In genomic region chrX:136879001-136879667, GRCh38 we compare ENCODE assay signal across 1 cellular context.
TF ChIP-seq lines count a peak whose summit lies in the region.

No MANE protein-coding gene starts in this region.

TF ChIP-seq in K562, 482 proteins besides CTCF, POLR2A, EP300 and RAD21 (continued from another document):
- peak; percentile 61 for TF ChIP-seq RBFOX2 (IDR thresholded peaks at IDR 0.05; ENCODE audit: low read depth, low read length)
- TF ChIP-seq CXXC5 (CRISPR knock-in tag; IDR thresholded peaks at IDR 0.05), result no peak
- TF ChIP-seq NONO (IDR thresholded peaks at IDR 0.05; ENCODE audit: low read depth in 2 of 2, low read length in 1 of 2), result 0 out of 4 replicates have a peak, but pooled peaks of 1 of the 2 experiments have one; percentile 21
- TF ChIP-seq ZNF507 (tag; conservative IDR thresholded peaks at IDR 0.05), result no peak
- peak; percentile 54 for TF ChIP-seq RBM22 (IDR thresholded peaks at IDR 0.05; ENCODE audit: low read depth, low read length, poor library complexity, severe bottlenecking)
- TF ChIP-seq, protein P1, sequence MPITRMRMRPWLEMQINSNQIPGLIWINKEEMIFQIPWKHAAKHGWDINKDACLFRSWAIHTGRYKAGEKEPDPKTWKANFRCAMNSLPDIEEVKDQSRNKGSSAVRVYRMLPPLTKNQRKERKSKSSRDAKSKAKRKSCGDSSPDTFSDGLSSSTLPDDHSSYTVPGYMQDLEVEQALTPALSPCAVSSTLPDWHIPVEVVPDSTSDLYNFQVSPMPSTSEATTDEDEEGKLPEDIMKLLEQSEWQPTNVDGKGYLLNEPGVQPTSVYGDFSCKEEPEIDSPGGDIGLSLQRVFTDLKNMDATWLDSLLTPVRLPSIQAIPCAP (CRISPR knock-in tag; IDR thresholded peaks at IDR 0.05; ENCODE audit: borderline replicate concordance), result no peak
- peak; percentile 72 for TF ChIP-seq CHD1 (IDR thresholded peaks at IDR 0.05; ENCODE audit: low read length)
- no peak for TF ChIP-seq EP400 (IDR thresholded peaks at IDR 0.05)
- no peak for TF ChIP-seq PHTF2 (CRISPR knock-in tag; IDR thresholded peaks at IDR 0.05)
- TF ChIP-seq HDAC6 (IDR thresholded peaks at IDR 0.05; ENCODE audit: low read depth, low read length), result no peak
- no peak for TF ChIP-seq TEAD1 (CRISPR knock-in tag; IDR thresholded peaks at IDR 0.05)
- TF ChIP-seq, protein P2, sequence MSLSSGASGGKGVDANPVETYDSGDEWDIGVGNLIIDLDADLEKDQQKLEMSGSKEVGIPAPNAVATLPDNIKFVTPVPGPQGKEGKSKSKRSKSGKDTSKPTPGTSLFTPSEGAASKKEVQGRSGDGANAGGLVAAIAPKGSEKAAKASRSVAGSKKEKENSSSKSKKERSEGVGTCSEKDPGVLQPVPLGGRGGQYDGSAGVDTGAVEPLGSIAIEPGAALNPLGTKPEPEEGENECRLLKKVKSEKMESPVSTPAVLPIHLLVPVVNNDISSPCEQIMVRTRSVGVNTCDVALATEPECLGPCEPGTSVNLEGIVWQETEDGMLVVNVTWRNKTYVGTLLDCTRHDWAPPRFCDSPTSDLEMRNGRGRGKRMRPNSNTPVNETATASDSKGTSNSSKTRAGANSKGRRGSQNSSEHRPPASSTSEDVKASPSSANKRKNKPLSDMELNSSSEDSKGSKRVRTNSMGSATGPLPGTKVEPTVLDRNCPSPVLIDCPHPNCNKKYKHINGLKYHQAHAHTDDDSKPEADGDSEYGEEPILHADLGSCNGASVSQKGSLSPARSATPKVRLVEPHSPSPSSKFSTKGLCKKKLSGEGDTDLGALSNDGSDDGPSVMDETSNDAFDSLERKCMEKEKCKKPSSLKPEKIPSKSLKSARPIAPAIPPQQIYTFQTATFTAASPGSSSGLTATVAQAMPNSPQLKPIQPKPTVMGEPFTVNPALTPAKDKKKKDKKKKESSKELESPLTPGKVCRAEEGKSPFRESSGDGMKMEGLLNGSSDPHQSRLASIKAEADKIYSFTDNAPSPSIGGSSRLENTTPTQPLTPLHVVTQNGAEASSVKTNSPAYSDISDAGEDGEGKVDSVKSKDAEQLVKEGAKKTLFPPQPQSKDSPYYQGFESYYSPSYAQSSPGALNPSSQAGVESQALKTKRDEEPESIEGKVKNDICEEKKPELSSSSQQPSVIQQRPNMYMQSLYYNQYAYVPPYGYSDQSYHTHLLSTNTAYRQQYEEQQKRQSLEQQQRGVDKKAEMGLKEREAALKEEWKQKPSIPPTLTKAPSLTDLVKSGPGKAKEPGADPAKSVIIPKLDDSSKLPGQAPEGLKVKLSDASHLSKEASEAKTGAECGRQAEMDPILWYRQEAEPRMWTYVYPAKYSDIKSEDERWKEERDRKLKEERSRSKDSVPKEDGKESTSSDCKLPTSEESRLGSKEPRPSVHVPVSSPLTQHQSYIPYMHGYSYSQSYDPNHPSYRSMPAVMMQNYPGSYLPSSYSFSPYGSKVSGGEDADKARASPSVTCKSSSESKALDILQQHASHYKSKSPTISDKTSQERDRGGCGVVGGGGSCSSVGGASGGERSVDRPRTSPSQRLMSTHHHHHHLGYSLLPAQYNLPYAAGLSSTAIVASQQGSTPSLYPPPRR (CRISPR knock-in tag; IDR thresholded peaks at IDR 0.05; ENCODE audit: borderline replicate concordance), result no peak
- no peak for TF ChIP-seq ZNF224 (CRISPR knock-in tag; IDR thresholded peaks at IDR 0.05)
- no peak for TF ChIP-seq CBX2 (IDR thresholded peaks at IDR 0.05; ENCODE audit: insufficient read depth, low read length, poor library complexity, severe bottlenecking)
- no peak for TF ChIP-seq STAT5B (CRISPR knock-in tag; IDR thresholded peaks at IDR 0.05)
- no peak for TF ChIP-seq CREM (IDR thresholded peaks at IDR 0.05; ENCODE audit: low read depth)
- TF ChIP-seq FOXK1 (CRISPR knock-in tag; IDR thresholded peaks at IDR 0.05; ENCODE audit: borderline replicate concordance), result no peak
- 0 out of 2 replicates have a peak, but pooled peaks have one; percentile 22 for TF ChIP-seq HNRNPL (IDR thresholded peaks at IDR 0.05; ENCODE audit: low read depth, low read length)
- TF ChIP-seq HOXB6 (CRISPR knock-in tag; IDR thresholded peaks at IDR 0.05; ENCODE audit: borderline replicate concordance), result no peak
- TF ChIP-seq CREBBP (IDR thresholded peaks at IDR 0.05; ENCODE audit: low read depth, low read length), result no peak
- no peak for TF ChIP-seq TCFL5 (CRISPR knock-in tag; conservative IDR thresholded peaks at IDR 0.05)
- TF ChIP-seq MECOM (CRISPR knock-in tag; IDR thresholded peaks at IDR 0.05), result no peak
- no peak for TF ChIP-seq PHF20 (IDR thresholded peaks at IDR 0.05; ENCODE audit: partially characterized antibody)
- TF ChIP-seq MYC (IDR thresholded peaks at IDR 0.05; ENCODE audit: low read depth, low read length), result no peak
- TF ChIP-seq MYC (CRISPR knock-in tag; IDR thresholded peaks at IDR 0.05; ENCODE audit: borderline replicate concordance, low read depth), result no peak
- no peak for TF ChIP-seq POLR2AphosphoS5 (IDR thresholded peaks at IDR 0.05; ENCODE audit: control insufficient read depth, insufficient read depth, low read depth, low read length)
TF ChIP-seq in K562: peak in this region for 6.
